In the genomic region with DNA sequence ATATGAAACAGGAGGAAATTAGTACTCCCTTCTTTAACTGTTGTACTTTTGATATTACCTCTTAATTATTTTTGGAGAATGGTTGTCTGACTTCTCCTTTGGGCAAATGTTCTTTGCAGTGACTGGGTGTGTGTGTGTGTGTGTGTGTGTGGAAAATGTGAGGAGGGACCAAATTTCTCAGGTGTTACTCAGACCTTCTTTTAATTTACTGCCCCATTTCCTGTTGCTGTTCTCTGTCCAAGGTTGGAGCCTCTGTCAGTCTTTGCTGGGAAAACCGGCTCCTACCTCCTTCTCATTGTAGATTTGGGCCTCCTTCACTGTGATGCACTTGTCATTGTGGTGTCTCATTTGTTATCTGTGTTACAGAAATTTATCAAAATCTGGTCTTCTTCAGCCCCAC, we compare ENCODE assay signal across 20 cellular contexts.
DNase-seq lines count a peak whose midpoint lies in the region; ATAC-seq, FAIRE-seq and TF ChIP-seq lines count a peak whose summit lies in the region.
"Had no signal": no experiment of that assay in that cellular context is flagged by ENCODE, and none has a peak within 500 bp of the region (broad histone marks: within the 10 kb centered on the region; RNA-seq: fewer than 3 reads in every experiment).

No MANE protein-coding gene starts in this region.

- no peak for TF ChIP-seq POLR2A in H54 (IDR thresholded peaks at IDR 0.05; ENCODE audit: low read depth, low read length)

- POLR2A ChIA-PET in RWPE1 (lab: Yijun Ruan, JAX; ENCODE audit: low non-redundant PET) = no interaction called here

- ATAC-seq in GM19452 (IDR thresholded peaks at IDR 0.05; ENCODE audit: unreplicated experiment) = no peak
- ATAC-seq in GM19397 (IDR thresholded peaks at IDR 0.05; ENCODE audit: unreplicated experiment) = no peak
- ATAC-seq: gastroesophageal sphincter; natural killer cell treated with Interleukin-12 subunit alpha and Interleukin-12 subunit beta and Interleukin-15 and Interleukin-18, amount 100 ng/mL, for 72 hours; right lobe of liver had no signal

- no peak for TF ChIP-seq CTCF in RWPE1 (conservative IDR thresholded peaks at IDR 0.05; ENCODE audit: low read depth)
- TF ChIP-seq CTCF in fibroblast of mammary gland (conservative IDR thresholded peaks at IDR 0.05; ENCODE audit: control insufficient read depth, insufficient read depth, low read depth, low read length) = no peak

- no peak overlapping the region for H3K4me3 ChIP-seq in fibroblast of mammary gland (ENCODE audit: control insufficient read depth, low read depth, low read length)
- H3K4me3 ChIP-seq: adrenal gland, gastroesophageal sphincter, right lobe of liver had no signal

- no peak overlapping the region for H3K27ac ChIP-seq in RWPE1
- H3K27ac ChIP-seq: gastroesophageal sphincter, right lobe of liver had no signal

- DNase-seq in A172 (ENCODE audit: low spot score) (peak; percentile 68), H54 (ENCODE audit: insufficient read length, low spot score) (peak; percentile 17), RWPE1 (ENCODE audit: low spot score) (peak; percentile 79), fibroblast of mammary gland (ENCODE audit: low read depth) (peak; percentile 28), NCI-H2227 (lab: John Stamatoyannopoulos, UW; ENCODE audit: unreplicated experiment) (no peak), KG1 (lab: John Stamatoyannopoulos, UW) (no peak)
- DNase-seq: BE2C; NCI-H1092; NCI-H510A; right lobe of liver; RPMI8226; stimulated activated naive CD4-positive, alpha-beta T cell treated with Interleukin-2 at 50 U/mL for 16 hours; T-helper 9 cell had no signal

- FAIRE-seq in H54 (lab: Jason Lieb, UNC) = peak; percentile 90
- FAIRE-seq: G401.6, H1 had no signal

- CTCF ChIA-PET in RWPE1 (lab: Yijun Ruan, JAX) = no interaction called here

Comparison
In these comparisons a context has a peak if more than half of its experiments do, and no peak if none do; other contexts are left out.
1. DNase-seq: peak in A172 (single experiment), H54 (single experiment), RWPE1 (single experiment) and fibroblast of mammary gland (single experiment); none in NCI-H2227 (single experiment) and KG1 (single experiment).